In genomic region chr16:66872927-66873684, GRCh38 we compare ENCODE assay signal across 1 cellular context.
A peak's percentile ranks its signal among the peaks of the same experiment; 100 is the strongest.
TF ChIP-seq lines count a peak whose summit lies in the region.

No MANE protein-coding gene starts in this region.

TF ChIP-seq in GM12878, 131 proteins besides CTCF, POLR2A, EP300 and RAD21 (continued from another document and continues in another):
- TF ChIP-seq HSF1 (IDR thresholded peaks at IDR 0.05; ENCODE audit: low read depth, low read length) (no peak), ZNF24 (IDR thresholded peaks at IDR 0.05) (peak; percentile 4; the same call in 1 of the 2 replicates), IKZF2 (IDR thresholded peaks at IDR 0.05) (peak; percentile 91 to 92), CUX1 (IDR thresholded peaks at IDR 0.05; ENCODE audit: insufficient replicate concordance, low read depth, low read length) (no peak), KLF5 (IDR thresholded peaks at IDR 0.05; ENCODE audit: partially characterized antibody) (no peak), ZNF622 (IDR thresholded peaks at IDR 0.05) (no peak), IRF4 (IDR thresholded peaks at IDR 0.05; ENCODE audit: low read depth, low read length) (peak; percentile 66), WRNIP1 (IDR thresholded peaks at IDR 0.05; ENCODE audit: borderline replicate concordance, low read depth, low read length) (no peak), HDAC6 (IDR thresholded peaks at IDR 0.05; ENCODE audit: unreplicated experiment) (no peak), KAT2A (conservative IDR thresholded peaks at IDR 0.05; ENCODE audit: control insufficient read depth, low read depth, low read length) (no peak), TCF7 (IDR thresholded peaks at IDR 0.05; ENCODE audit: borderline replicate concordance) (no peak), BHLHE40 (IDR thresholded peaks at IDR 0.05; ENCODE audit: borderline replicate concordance in 1 of 2, low read depth in 2 of 2, low read length in 1 of 2) (peak; percentile 76 to 91), BMI1 (IDR thresholded peaks at IDR 0.05; ENCODE audit: borderline replicate concordance) (no peak), GABPA (IDR thresholded peaks at IDR 0.05; ENCODE audit: low read depth) (no peak), EZH2 (IDR thresholded peaks at IDR 0.05; ENCODE audit: borderline replicate concordance, control insufficient read depth, low read depth, low read length) (no peak), SKIL (IDR thresholded peaks at IDR 0.05; ENCODE audit: low read depth, poor library complexity, severe bottlenecking) (peak; percentile 58), ZNF687 (IDR thresholded peaks at IDR 0.05) (peak; percentile 60), NRF1 (conservative IDR thresholded peaks at IDR 0.05; ENCODE audit: low read depth, low read length) (no peak), USF1 (IDR thresholded peaks at IDR 0.05; ENCODE audit: borderline replicate concordance, extremely low read length, insufficient read depth, low read depth, low read length) (no peak), SMC3 (IDR thresholded peaks at IDR 0.05; ENCODE audit: borderline replicate concordance, low read length) (peak; percentile 53; the same call in 1 of the 2 replicates), MEF2B (IDR thresholded peaks at IDR 0.05; ENCODE audit: partially characterized antibody, poor library complexity, severe bottlenecking) (peak; percentile 62), ZSCAN29 (IDR thresholded peaks at IDR 0.05) (no peak), SMAD1 (IDR thresholded peaks at IDR 0.05; ENCODE audit: low read depth, partially characterized antibody) (no peak), ATF2 (IDR thresholded peaks at IDR 0.05; ENCODE audit: low read length) (peak; percentile 53; the same call in 1 of the 2 replicates), MYB (IDR thresholded peaks at IDR 0.05; ENCODE audit: borderline replicate concordance, low read depth, low read length) (no peak), SRF (IDR thresholded peaks at IDR 0.05; ENCODE audit: low read depth in 2 of 2, low read length in 2 of 2) (no peak), IRF5 (IDR thresholded peaks at IDR 0.05; ENCODE audit: borderline replicate concordance) (no peak), MYC (IDR thresholded peaks at IDR 0.05; ENCODE audit: insufficient read depth, insufficient read length, insufficient replicate concordance, low read length, severe bottlenecking) (peak; percentile 37), FOXM1 (IDR thresholded peaks at IDR 0.05; ENCODE audit: low read depth, low read length) (peak; percentile 32; the same call in 1 of the 2 replicates), CBX3 (IDR thresholded peaks at IDR 0.05; ENCODE audit: borderline replicate concordance, low read depth) (no peak), E2F8 (IDR thresholded peaks at IDR 0.05; ENCODE audit: low read depth, partially characterized antibody) (no peak), YBX1 (IDR thresholded peaks at IDR 0.05) (no peak), BCL3 (IDR thresholded peaks at IDR 0.05; ENCODE audit: borderline replicate concordance, insufficient read depth, low read depth, low read length, poor library complexity, severe bottlenecking) (no peak), YY1 (IDR thresholded peaks at IDR 0.05; ENCODE audit: low read depth, low read length) (no peak), FOXK2 (IDR thresholded peaks at IDR 0.05) (no peak), POLR2AphosphoS2 (IDR thresholded peaks at IDR 0.05; ENCODE audit: low read depth, low read length) (no peak)
